13 cellular contexts compared by ENCODE assay signal in genomic region chr14:104118006-104118844, GRCh38. TPM values are rescaled to one million over a fixed set of nuclear protein-coding genes. Genes with fewer than 3 reads are reported as not detected.
DNase-seq lines count a peak whose midpoint lies in the region; ATAC-seq lines count a peak whose summit lies in the region.
"Had no signal": no experiment of that assay in that cellular context is flagged by ENCODE, and none has a peak within 500 bp of the region (broad histone marks: within the 10 kb centered on the region; RNA-seq: fewer than 3 reads in every experiment).

No MANE protein-coding gene starts in this region.

- H3K4me3 ChIP-seq in iPS-18c (ENCODE audit: insufficient read depth, low read depth, low read length): peak overlapping the region; percentile 51; the same call in 1 of the 2 replicates

- H3K9me3 ChIP-seq in T-helper 17 cell (ENCODE audit: control insufficient read depth, low read length, poor library complexity, severe bottlenecking) (no peaks in the 10 kb centered on the region), iPS-18c (ENCODE audit: control insufficient read depth, insufficient read depth, low read length) (no peaks in the 10 kb centered on the region)
- H3K9me3 ChIP-seq: sigmoid colon, thoracic aorta had no signal

- DNase-seq in activated CD4-positive, CD25-positive, alpha-beta regulatory T cell treated with anti-CD3 and anti-CD28 coated beads, Interleukin-2, amount 50 U/mL, for 72 hours: peak; percentile 27
- DNase-seq in T-helper 17 cell (peak in 2 of 3 donors; percentile 2 to 11), LoVo (ENCODE audit: low spot score) (no peak)
- peak in 1 of 2 donors; percentile 6 for DNase-seq in stimulated activated naive CD8-positive, alpha-beta T cell treated with anti-CD3 and anti-CD28 coated beads, Interleukin-15, amount 100 ng/mL, for 72 hours
- DNase-seq: activated CD4-positive, alpha-beta T cell treated with anti-CD3 and anti-CD28 coated beads, Interleukin-2, amount 50 U/mL, for 48 hours; sigmoid colon had no signal

- no peak for ATAC-seq in activated CD4-positive, CD25-positive, alpha-beta regulatory T cell treated with anti-CD3 and anti-CD28 coated beads, Interleukin-2, amount 50 U/mL, for 24 hours
- ATAC-seq in T-helper 17 cell (no peak), GM21526 (IDR thresholded peaks at IDR 0.05; ENCODE audit: low FRiP score, unreplicated experiment) (no peak), GM21529 (IDR thresholded peaks at IDR 0.05; ENCODE audit: unreplicated experiment) (no peak)
- peak; percentile 31 for ATAC-seq in stimulated activated naive CD8-positive, alpha-beta T cell treated with anti-CD3 and anti-CD28 coated beads, Interleukin-15, amount 100 ng/mL, for 72 hours

- H3K4me3 Mint-ChIP-seq in T-helper 17 cell: no peak overlapping the region
- H3K4me3 Mint-ChIP-seq in stimulated activated naive CD8-positive, alpha-beta T cell treated with anti-CD3 and anti-CD28 coated beads, Interleukin-15, amount 100 ng/mL, for 72 hours: no peak overlapping the region

- no peaks in the 10 kb centered on the region for H3K9me3 Mint-ChIP-seq in stimulated activated naive CD8-positive, alpha-beta T cell treated with anti-CD3 and anti-CD28 coated beads, Interleukin-15, amount 100 ng/mL, for 72 hours
- H3K9me3 Mint-ChIP-seq: central memory CD8-positive, alpha-beta T cell had no signal

- H3K36me3 Mint-ChIP-seq in T-helper 17 cell (ENCODE audit: low read depth): no peaks in the 10 kb centered on the region

- H3K27ac Mint-ChIP-seq in T-helper 17 cell: no peak overlapping the region
- no peak overlapping the region for H3K27ac Mint-ChIP-seq in stimulated activated naive CD8-positive, alpha-beta T cell treated with anti-CD3 and anti-CD28 coated beads, Interleukin-15, amount 100 ng/mL, for 72 hours

- H3K27me3 Mint-ChIP-seq in T-helper 17 cell: peaks cover 37% of the 10 kb centered on the region
- H3K27me3 Mint-ChIP-seq in stimulated activated naive CD8-positive, alpha-beta T cell treated with anti-CD3 and anti-CD28 coated beads, Interleukin-15, amount 100 ng/mL, for 72 hours: peaks cover 73% of the 10 kb centered on the region

- peaks cover 4% of the 10 kb centered on the region for H3K4me1 Mint-ChIP-seq in T-helper 17 cell
- H3K4me1 Mint-ChIP-seq in stimulated activated naive CD8-positive, alpha-beta T cell treated with anti-CD3 and anti-CD28 coated beads, Interleukin-15, amount 100 ng/mL, for 72 hours: peaks cover 6% of the 10 kb centered on the region
- H3K4me1 Mint-ChIP-seq: central memory CD8-positive, alpha-beta T cell had no signal

RNA-seq across cellular contexts. Expression of gene KIF26A, which starts 20.2 kb away (rescaled TPM):
- total RNA-seq in T-helper 17 cell: 1 to 10 TPM; 3.9 to 4.7 TPM
- total RNA-seq: M059J had no signal

RNA-seq across cellular contexts. Expression of gene ASPG, which starts 32.7 kb away (rescaled TPM):
- total RNA-seq in T-helper 17 cell: not detected
- total RNA-seq: M059J had no signal
